ENCODE assay signal across 8 cellular contexts in the genomic region with DNA sequence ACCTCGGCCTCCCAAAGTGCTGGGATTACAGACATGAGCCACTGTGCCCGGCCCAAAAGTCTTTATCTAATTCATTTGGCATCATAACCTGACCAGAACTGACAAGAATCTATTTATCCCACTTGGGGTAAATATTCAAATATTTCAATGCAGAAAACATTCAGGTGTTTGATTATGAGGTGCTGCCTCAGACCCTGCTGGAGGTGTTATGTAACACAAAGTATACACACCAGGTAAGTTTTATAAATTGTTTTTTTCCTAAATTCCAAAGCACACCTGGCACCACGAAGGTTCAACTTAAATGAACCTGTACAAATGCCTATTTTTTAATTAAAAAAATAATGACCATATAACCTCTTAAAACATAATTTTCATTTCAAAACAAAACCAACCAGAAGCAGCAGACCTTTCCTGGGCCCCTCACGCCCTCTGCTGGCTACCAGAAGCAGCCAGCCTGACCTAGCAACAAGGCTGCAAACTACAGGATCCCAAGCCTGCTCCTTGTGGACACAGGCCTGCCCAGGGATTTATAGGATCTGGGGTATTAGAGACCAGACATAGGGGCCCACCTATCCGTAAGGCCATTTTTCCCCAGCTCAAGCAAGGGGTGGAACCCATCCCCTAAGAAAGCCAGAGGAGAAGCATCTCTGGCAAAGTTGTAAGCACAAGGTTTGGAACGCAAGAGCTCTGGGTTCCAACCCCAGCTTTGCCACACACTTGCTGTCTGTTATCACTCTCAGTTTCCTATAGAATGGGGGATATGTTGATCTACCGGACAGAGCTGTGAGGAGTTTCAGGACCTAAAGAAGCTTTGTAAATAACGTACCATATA. TPM values are rescaled to one million over a fixed set of nuclear protein-coding genes. Genes with fewer than 3 reads are reported as not detected.
DNase-seq lines count a peak whose midpoint lies in the region; ATAC-seq, FAIRE-seq and TF ChIP-seq lines count a peak whose summit lies in the region.

No MANE protein-coding gene starts in this region.

- H3K9me3 Mint-ChIP-seq in naive thymus-derived CD8-positive, alpha-beta T cell: no peaks in the 10 kb centered on the region

- TF ChIP-seq RAD21 in A549 (conservative IDR thresholded peaks at IDR 0.05 in 1 of 2, IDR thresholded peaks at IDR 0.05 in 1 of 2): peak; percentile 64 to 71

- ATAC-seq in A549: peak; percentile 92 to 96
- peak; percentile 65 to 74 for ATAC-seq in naive thymus-derived CD8-positive, alpha-beta T cell
- ATAC-seq in HG03571 (IDR thresholded peaks at IDR 0.05; ENCODE audit: unreplicated experiment): no peak
- ATAC-seq in HG02642 (IDR thresholded peaks at IDR 0.05; ENCODE audit: poor library complexity, unreplicated experiment): no peak

- H3K27ac Mint-ChIP-seq in naive thymus-derived CD8-positive, alpha-beta T cell: peak overlapping the region; percentile 69 to 92 (median 78)

- H3K27ac ChIP-seq in A549: no peak overlapping the region

- peak overlapping the region; percentile 18 to 59 (median 40) for H3K4me3 Mint-ChIP-seq in naive thymus-derived CD8-positive, alpha-beta T cell

- FAIRE-seq in A549 (lab: Jason Lieb, UNC) (peak; percentile 82), G401.6 (lab: Jason Lieb, UNC) (peak; percentile 95)

- no peak overlapping the region for H3K4me2 ChIP-seq in A549

- H3K4me1 ChIP-seq in A549: no peaks in the 10 kb centered on the region

- no peak for TF ChIP-seq EP300 in A549 (IDR thresholded peaks at IDR 0.05)

- DNase-seq in A549 (ENCODE audit: low read depth in 1 of 2, low spot score in 1 of 2) (peak; percentile 61 to 62), MV-4-11 (lab: John Stamatoyannopoulos, UW) (peak; percentile 15), epithelial cell of proximal tubule (ENCODE audit: low read depth) (no peak)
- DNase-seq in activated CD4-positive, alpha-beta T cell treated with anti-CD3 and anti-CD28 coated beads, Interleukin-2, amount 50 U/mL, for 4 hours: peak; percentile 31 to 34
- peak; percentile 26 to 76 (median 50) for DNase-seq in naive thymus-derived CD8-positive, alpha-beta T cell

- 56% methylated on average over 8 of the region's 8 CpGs for WGBS in A549 (ENCODE audit: missing lambda C conversion rate)

- POLR2A ChIA-PET in A549 (lab: Yijun Ruan, JAX): interaction anchor here (1.0 kb wide), 1 partner anchor 12 kb away, joined by 4 read pairs; the partner anchor contains the start of gene OTUD5
- POLR2A ChIA-PET in naive thymus-derived CD8-positive, alpha-beta T cell (lab: Charles Lee): interaction anchor here (0.6 to 13.3 kb wide), 7 partner anchors 9 to 54 kb away, joined by 3 to 276 read pairs (median 7); partner anchors contain the start of genes PIM2 and SLC35A2

- TF ChIP-seq POLR2A in A549 (IDR thresholded peaks at IDR 0.05; ENCODE audit: low read length): no peak

- H3K4me1 Mint-ChIP-seq in naive thymus-derived CD8-positive, alpha-beta T cell: peaks cover 16 to 56% (median 51%) of the 10 kb centered on the region in 4 donors

- CTCF ChIA-PET in A549 (lab: Yijun Ruan, JAX): interaction anchor here (0.6 to 1.7 kb wide), 21 partner anchors 9 to 356 kb away, joined by 3 to 20 read pairs (median 3); partner anchors contain the start of genes KCND1 and PIM2

- TF ChIP-seq CTCF in A549 (IDR thresholded peaks at IDR 0.05): peak; percentile 78
- peak; percentile 74 for TF ChIP-seq CTCF in epithelial cell of proximal tubule (conservative IDR thresholded peaks at IDR 0.05; ENCODE audit: low read depth, low read length)

- no peaks in the 10 kb centered on the region for H3K9me3 ChIP-seq in A549

- H3K4me3 ChIP-seq in A549: no peak overlapping the region
- no peak overlapping the region for H3K4me3 ChIP-seq in epithelial cell of proximal tubule (ENCODE audit: low read depth, low read length)

- peaks cover 0 to 18% (median 0%) of the 10 kb centered on the region in 3 donors for H3K36me3 Mint-ChIP-seq in naive thymus-derived CD8-positive, alpha-beta T cell

- H3K27me3 Mint-ChIP-seq in naive thymus-derived CD8-positive, alpha-beta T cell: no peaks in the 10 kb centered on the region

TF ChIP-seq in A549, 52 proteins besides CTCF, POLR2A, EP300 and RAD21:
- TF ChIP-seq RFX5 (IDR thresholded peaks at IDR 0.05): 0 out of 2 replicates have a peak, but pooled peaks have one; percentile 36
- TF ChIP-seq HEYL (CRISPR knock-in tag; IDR thresholded peaks at IDR 0.05): no peak
- TF ChIP-seq SMC3 (IDR thresholded peaks at IDR 0.05): peak; percentile 58

RNA-seq across cellular contexts. Expression of gene OTUD5, which starts 11.7 kb away (rescaled TPM):
- polyA plus RNA-seq in A549 (2011; rRNA removed): 57.7 and 65.6 TPM in 2 replicates
- polyA plus RNA-seq in A549 (2012; cell fraction: cytosol; rRNA removed): 49.8 and 52.3 TPM in 2 replicates
- polyA plus RNA-seq in A549 (2012; cell fraction: nucleus; rRNA removed): 94.0 and 113 TPM in 2 replicates
- polyA plus RNA-seq in A549 (2017; fragmentation: RNase III; extraction: RNeasy Plus Mini Kit Qiagen cat#74134 plus additional on column Dnase treatment): 42.5 to 48.2 TPM (median 45.9 TPM) in 3 replicates
- polyA minus RNA-seq in A549 (2011; rRNA and poly(A)+ RNA removed): 53.4 and 57.2 TPM in 2 replicates
- total RNA-seq in epithelial cell of proximal tubule: 34.4 and 44.2 TPM in 2 replicates
- 10 to 100 TPM; 98.7 to 99.4 TPM for total RNA-seq in naive thymus-derived CD8-positive, alpha-beta T cell
- polyA plus RNA-seq in naive thymus-derived CD8-positive, alpha-beta T cell: 10 to 100 TPM; 23.7 to 48.4 (median 24.3) TPM

RNA-seq across cellular contexts. Expression of gene KCND1, which starts 25.9 kb away (rescaled TPM):
- 0.59 and 1.1 TPM in 2 replicates for polyA plus RNA-seq in A549 (2011; rRNA removed)
- polyA plus RNA-seq in A549 (2012; cell fraction: cytosol; rRNA removed): 0.65 and 1.1 TPM in 2 replicates
- polyA plus RNA-seq in A549 (2012; cell fraction: nucleus; rRNA removed): 8.6 and 9.5 TPM in 2 replicates
- polyA plus RNA-seq in A549 (2017; fragmentation: RNase III; extraction: RNeasy Plus Mini Kit Qiagen cat#74134 plus additional on column Dnase treatment): 0.69 to 0.79 TPM (median 0.77 TPM) in 3 replicates
- polyA minus RNA-seq in A549 (2011; rRNA and poly(A)+ RNA removed): 0.29 and 0.50 TPM in 2 replicates
- total RNA-seq in epithelial cell of proximal tubule: 0.51 and 1.1 TPM in 2 replicates
- total RNA-seq in naive thymus-derived CD8-positive, alpha-beta T cell: 1 to 10 TPM; 1.6 to 1.7 TPM
- polyA plus RNA-seq in naive thymus-derived CD8-positive, alpha-beta T cell: under 1 TPM in 2 of 3 donors, not detected in 1; 0.06 to 0.08 TPM

RNA-seq across cellular contexts. Expression of gene PIM2, which starts 26.9 kb away (rescaled TPM):
- 8.2 and 8.5 TPM in 2 replicates for polyA plus RNA-seq in A549 (2011; rRNA removed)
- 10.0 and 11.2 TPM in 2 replicates for polyA plus RNA-seq in A549 (2012; cell fraction: cytosol; rRNA removed)
- polyA plus RNA-seq in A549 (2012; cell fraction: nucleus; rRNA removed): 18.2 and 21.9 TPM in 2 replicates
- 7.9 to 8.8 TPM (median 7.9 TPM) in 3 replicates for polyA plus RNA-seq in A549 (2017; fragmentation: RNase III; extraction: RNeasy Plus Mini Kit Qiagen cat#74134 plus additional on column Dnase treatment)
- polyA minus RNA-seq in A549 (2011; rRNA and poly(A)+ RNA removed): 9.0 and 12.3 TPM in 2 replicates
- total RNA-seq in epithelial cell of proximal tubule: 10.9 and 13.1 TPM in 2 replicates
- total RNA-seq in naive thymus-derived CD8-positive, alpha-beta T cell: 100 to 1,000 TPM; 126 to 132 TPM
- 100 to 1,000 TPM; 170 to 331 (median 313) TPM for polyA plus RNA-seq in naive thymus-derived CD8-positive, alpha-beta T cell

RNA-seq across cellular contexts. Expression of gene SLC35A2, which starts 34.3 kb away (rescaled TPM):
- polyA plus RNA-seq in A549 (2011; rRNA removed) (39.4 and 64.2 TPM in 2 replicates), A549 (2017; fragmentation: RNase III; extraction: RNeasy Plus Mini Kit Qiagen cat#74134 plus additional on column Dnase treatment) (42.3 to 50.2 TPM (median 49.0 TPM) in 3 replicates)
- polyA plus RNA-seq in A549 (2012; cell fraction: cytosol; rRNA removed): 47.0 and 62.4 TPM in 2 replicates
- 71.5 and 82.6 TPM in 2 replicates for polyA plus RNA-seq in A549 (2012; cell fraction: nucleus; rRNA removed)
- 53.2 and 68.1 TPM in 2 replicates for polyA minus RNA-seq in A549 (2011; rRNA and poly(A)+ RNA removed)
- 20.5 and 22.0 TPM in 2 replicates for total RNA-seq in epithelial cell of proximal tubule
- 10 to 100 TPM; 11.4 to 12.7 TPM for total RNA-seq in naive thymus-derived CD8-positive, alpha-beta T cell
- 1 to 10 TPM; 6.8 to 8.1 (median 7.3) TPM for polyA plus RNA-seq in naive thymus-derived CD8-positive, alpha-beta T cell

RNA-seq across cellular contexts. Expression of gene PQBP1, which starts 48.0 kb away (rescaled TPM):
- polyA plus RNA-seq in A549 (2011; rRNA removed) (119 and 125 TPM in 2 replicates), A549 (2017; fragmentation: RNase III; extraction: RNeasy Plus Mini Kit Qiagen cat#74134 plus additional on column Dnase treatment) (140 to 158 TPM (median 147 TPM) in 3 replicates)
- polyA plus RNA-seq in A549 (2012; cell fraction: cytosol; rRNA removed): 169 and 209 TPM in 2 replicates
- 204 and 214 TPM in 2 replicates for polyA plus RNA-seq in A549 (2012; cell fraction: nucleus; rRNA removed)
- 95.1 and 139 TPM in 2 replicates for polyA minus RNA-seq in A549 (2011; rRNA and poly(A)+ RNA removed)
- total RNA-seq in epithelial cell of proximal tubule: 84.6 and 86.0 TPM in 2 replicates
- 10 to 100 TPM; 66.4 to 68.8 TPM for total RNA-seq in naive thymus-derived CD8-positive, alpha-beta T cell
- polyA plus RNA-seq in naive thymus-derived CD8-positive, alpha-beta T cell: 100 to 1,000 TPM in 1 of 3 donors, 10 to 100 TPM in 2; 92.7 to 114 (median 94.5) TPM

Comparison
In these comparisons a context has a peak if more than half of its experiments do, and no peak if none do; other contexts are left out.
1. ATAC-seq: peak in A549 (2 of 2) and naive thymus-derived CD8-positive, alpha-beta T cell (2 of 2); none in HG03571 (single experiment) and HG02642 (single experiment).